ENCODE assay signal across 1 cellular context in genomic region chr7:1425292-1426136, GRCh38.
TF ChIP-seq lines count a peak whose summit lies in the region.

No MANE protein-coding gene starts in this region.

TF ChIP-seq in HepG2, 621 proteins besides CTCF, POLR2A, EP300 and RAD21 (continued from another document and continues in another):
- TF ChIP-seq ZNF503 (CRISPR knock-in tag; IDR thresholded peaks at IDR 0.05): no peak
- TF ChIP-seq, protein P1, sequence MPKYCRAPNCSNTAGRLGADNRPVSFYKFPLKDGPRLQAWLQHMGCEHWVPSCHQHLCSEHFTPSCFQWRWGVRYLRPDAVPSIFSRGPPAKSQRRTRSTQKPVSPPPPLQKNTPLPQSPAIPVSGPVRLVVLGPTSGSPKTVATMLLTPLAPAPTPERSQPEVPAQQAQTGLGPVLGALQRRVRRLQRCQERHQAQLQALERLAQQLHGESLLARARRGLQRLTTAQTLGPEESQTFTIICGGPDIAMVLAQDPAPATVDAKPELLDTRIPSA (CRISPR knock-in tag; IDR thresholded peaks at IDR 0.05; ENCODE audit: borderline replicate concordance): no peak
- no peak for TF ChIP-seq KLF9 (CRISPR knock-in tag; IDR thresholded peaks at IDR 0.05; ENCODE audit: low read depth)
- peak; percentile 91 for TF ChIP-seq HCFC1 (IDR thresholded peaks at IDR 0.05; ENCODE audit: low read depth, low read length)
- peak; percentile 36; the same call in 1 of the 2 replicates for TF ChIP-seq SALL1 (CRISPR knock-in tag; IDR thresholded peaks at IDR 0.05)
- 0 out of 2 replicates have a peak, but pooled peaks have one; percentile 13 for TF ChIP-seq ZBTB21 (CRISPR knock-in tag; IDR thresholded peaks at IDR 0.05)
- TF ChIP-seq ZNF337 (CRISPR knock-in tag; IDR thresholded peaks at IDR 0.05; ENCODE audit: borderline replicate concordance, low read depth): no peak
- TF ChIP-seq, protein P2, sequence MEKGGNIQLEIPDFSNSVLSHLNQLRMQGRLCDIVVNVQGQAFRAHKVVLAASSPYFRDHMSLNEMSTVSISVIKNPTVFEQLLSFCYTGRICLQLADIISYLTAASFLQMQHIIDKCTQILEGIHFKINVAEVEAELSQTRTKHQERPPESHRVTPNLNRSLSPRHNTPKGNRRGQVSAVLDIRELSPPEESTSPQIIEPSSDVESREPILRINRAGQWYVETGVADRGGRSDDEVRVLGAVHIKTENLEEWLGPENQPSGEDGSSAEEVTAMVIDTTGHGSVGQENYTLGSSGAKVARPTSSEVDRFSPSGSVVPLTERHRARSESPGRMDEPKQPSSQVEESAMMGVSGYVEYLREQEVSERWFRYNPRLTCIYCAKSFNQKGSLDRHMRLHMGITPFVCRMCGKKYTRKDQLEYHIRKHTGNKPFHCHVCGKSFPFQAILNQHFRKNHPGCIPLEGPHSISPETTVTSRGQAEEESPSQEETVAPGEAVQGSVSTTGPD (CRISPR knock-in tag; IDR thresholded peaks at IDR 0.05): no peak
- no peak for TF ChIP-seq ZNF430 (CRISPR knock-in tag; IDR thresholded peaks at IDR 0.05)
- TF ChIP-seq ARNTL (CRISPR knock-in tag; IDR thresholded peaks at IDR 0.05): no peak
- TF ChIP-seq NFRKB (IDR thresholded peaks at IDR 0.05): no peak
- no peak for TF ChIP-seq ZNF784 (CRISPR knock-in tag; IDR thresholded peaks at IDR 0.05; ENCODE audit: borderline replicate concordance)
- TF ChIP-seq, protein P3, sequence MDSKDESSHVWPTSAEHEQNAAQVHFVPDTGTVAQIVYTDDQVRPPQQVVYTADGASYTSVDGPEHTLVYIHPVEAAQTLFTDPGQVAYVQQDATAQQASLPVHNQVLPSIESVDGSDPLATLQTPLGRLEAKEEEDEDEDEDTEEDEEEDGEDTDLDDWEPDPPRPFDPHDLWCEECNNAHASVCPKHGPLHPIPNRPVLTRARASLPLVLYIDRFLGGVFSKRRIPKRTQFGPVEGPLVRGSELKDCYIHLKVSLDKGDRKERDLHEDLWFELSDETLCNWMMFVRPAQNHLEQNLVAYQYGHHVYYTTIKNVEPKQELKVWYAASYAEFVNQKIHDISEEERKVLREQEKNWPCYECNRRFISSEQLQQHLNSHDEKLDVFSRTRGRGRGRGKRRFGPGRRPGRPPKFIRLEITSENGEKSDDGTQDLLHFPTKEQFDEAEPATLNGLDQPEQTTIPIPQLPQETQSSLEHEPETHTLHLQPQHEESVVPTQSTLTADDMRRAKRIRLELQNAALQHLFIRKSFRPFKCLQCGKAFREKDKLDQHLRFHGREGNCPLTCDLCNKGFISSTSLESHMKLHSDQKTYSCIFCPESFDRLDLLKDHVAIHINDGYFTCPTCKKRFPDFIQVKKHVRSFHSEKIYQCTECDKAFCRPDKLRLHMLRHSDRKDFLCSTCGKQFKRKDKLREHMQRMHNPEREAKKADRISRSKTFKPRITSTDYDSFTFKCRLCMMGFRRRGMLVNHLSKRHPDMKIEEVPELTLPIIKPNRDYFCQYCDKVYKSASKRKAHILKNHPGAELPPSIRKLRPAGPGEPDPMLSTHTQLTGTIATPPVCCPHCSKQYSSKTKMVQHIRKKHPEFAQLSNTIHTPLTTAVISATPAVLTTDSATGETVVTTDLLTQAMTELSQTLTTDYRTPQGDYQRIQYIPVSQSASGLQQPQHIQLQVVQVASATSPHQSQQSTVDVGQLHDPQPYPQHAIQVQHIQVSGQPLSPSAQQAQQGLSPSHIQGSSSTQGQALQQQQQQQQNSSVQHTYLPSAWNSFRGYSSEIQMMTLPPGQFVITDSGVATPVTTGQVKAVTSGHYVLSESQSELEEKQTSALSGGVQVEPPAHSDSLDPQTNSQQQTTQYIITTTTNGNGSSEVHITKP (CRISPR knock-in tag; IDR thresholded peaks at IDR 0.05; ENCODE audit: low read depth): peak; percentile 78; the same call in 1 of the 2 replicates
- TF ChIP-seq, protein P4, sequence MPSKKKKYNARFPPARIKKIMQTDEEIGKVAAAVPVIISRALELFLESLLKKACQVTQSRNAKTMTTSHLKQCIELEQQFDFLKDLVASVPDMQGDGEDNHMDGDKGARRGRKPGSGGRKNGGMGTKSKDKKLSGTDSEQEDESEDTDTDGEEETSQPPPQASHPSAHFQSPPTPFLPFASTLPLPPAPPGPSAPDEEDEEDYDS (CRISPR knock-in tag; IDR thresholded peaks at IDR 0.05): no peak
- TF ChIP-seq, protein P5, sequence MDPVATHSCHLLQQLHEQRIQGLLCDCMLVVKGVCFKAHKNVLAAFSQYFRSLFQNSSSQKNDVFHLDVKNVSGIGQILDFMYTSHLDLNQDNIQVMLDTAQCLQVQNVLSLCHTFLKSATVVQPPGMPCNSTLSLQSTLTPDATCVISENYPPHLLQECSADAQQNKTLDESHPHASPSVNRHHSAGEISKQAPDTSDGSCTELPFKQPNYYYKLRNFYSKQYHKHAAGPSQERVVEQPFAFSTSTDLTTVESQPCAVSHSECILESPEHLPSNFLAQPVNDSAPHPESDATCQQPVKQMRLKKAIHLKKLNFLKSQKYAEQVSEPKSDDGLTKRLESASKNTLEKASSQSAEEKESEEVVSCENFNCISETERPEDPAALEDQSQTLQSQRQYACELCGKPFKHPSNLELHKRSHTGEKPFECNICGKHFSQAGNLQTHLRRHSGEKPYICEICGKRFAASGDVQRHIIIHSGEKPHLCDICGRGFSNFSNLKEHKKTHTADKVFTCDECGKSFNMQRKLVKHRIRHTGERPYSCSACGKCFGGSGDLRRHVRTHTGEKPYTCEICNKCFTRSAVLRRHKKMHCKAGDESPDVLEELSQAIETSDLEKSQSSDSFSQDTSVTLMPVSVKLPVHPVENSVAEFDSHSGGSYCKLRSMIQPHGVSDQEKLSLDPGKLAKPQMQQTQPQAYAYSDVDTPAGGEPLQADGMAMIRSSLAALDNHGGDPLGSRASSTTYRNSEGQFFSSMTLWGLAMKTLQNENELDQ (CRISPR knock-in tag; IDR thresholded peaks at IDR 0.05; ENCODE audit: borderline replicate concordance): no peak
- TF ChIP-seq REL (CRISPR knock-in tag; conservative IDR thresholded peaks at IDR 0.05): no peak
- no peak for TF ChIP-seq BHLHE40 (IDR thresholded peaks at IDR 0.05; ENCODE audit: low read length)
- TF ChIP-seq, protein P6, sequence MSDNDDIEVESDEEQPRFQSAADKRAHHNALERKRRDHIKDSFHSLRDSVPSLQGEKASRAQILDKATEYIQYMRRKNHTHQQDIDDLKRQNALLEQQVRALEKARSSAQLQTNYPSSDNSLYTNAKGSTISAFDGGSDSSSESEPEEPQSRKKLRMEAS (IDR thresholded peaks at IDR 0.05): peak; percentile 41; the same call in 1 of the 2 replicates
- no peak for TF ChIP-seq ZBTB1 (CRISPR knock-in tag; IDR thresholded peaks at IDR 0.05; ENCODE audit: borderline replicate concordance)
- TF ChIP-seq BRF2 (CRISPR knock-in tag; IDR thresholded peaks at IDR 0.05): no peak
- no peak for TF ChIP-seq SRSF9 (IDR thresholded peaks at IDR 0.05; ENCODE audit: borderline replicate concordance, insufficient read depth, low read depth, low read length, poor library complexity, severe bottlenecking)
- TF ChIP-seq ZNF549 (CRISPR knock-in tag; IDR thresholded peaks at IDR 0.05): no peak
- TF ChIP-seq CHD2 (IDR thresholded peaks at IDR 0.05; ENCODE audit: low read depth, low read length): no peak
- no peak for TF ChIP-seq GZF1 (CRISPR knock-in tag; IDR thresholded peaks at IDR 0.05)
- TF ChIP-seq STAG1 (CRISPR knock-in tag; IDR thresholded peaks at IDR 0.05): no peak
- no peak for TF ChIP-seq ZNF251 (CRISPR knock-in tag; IDR thresholded peaks at IDR 0.05)
- TF ChIP-seq MIXL1 (CRISPR knock-in tag; IDR thresholded peaks at IDR 0.05): no peak
- no peak for TF ChIP-seq NFKBIZ (CRISPR knock-in tag; IDR thresholded peaks at IDR 0.05)
- no peak for TF ChIP-seq DMAP1 (CRISPR knock-in tag; IDR thresholded peaks at IDR 0.05)
- TF ChIP-seq, protein P7, sequence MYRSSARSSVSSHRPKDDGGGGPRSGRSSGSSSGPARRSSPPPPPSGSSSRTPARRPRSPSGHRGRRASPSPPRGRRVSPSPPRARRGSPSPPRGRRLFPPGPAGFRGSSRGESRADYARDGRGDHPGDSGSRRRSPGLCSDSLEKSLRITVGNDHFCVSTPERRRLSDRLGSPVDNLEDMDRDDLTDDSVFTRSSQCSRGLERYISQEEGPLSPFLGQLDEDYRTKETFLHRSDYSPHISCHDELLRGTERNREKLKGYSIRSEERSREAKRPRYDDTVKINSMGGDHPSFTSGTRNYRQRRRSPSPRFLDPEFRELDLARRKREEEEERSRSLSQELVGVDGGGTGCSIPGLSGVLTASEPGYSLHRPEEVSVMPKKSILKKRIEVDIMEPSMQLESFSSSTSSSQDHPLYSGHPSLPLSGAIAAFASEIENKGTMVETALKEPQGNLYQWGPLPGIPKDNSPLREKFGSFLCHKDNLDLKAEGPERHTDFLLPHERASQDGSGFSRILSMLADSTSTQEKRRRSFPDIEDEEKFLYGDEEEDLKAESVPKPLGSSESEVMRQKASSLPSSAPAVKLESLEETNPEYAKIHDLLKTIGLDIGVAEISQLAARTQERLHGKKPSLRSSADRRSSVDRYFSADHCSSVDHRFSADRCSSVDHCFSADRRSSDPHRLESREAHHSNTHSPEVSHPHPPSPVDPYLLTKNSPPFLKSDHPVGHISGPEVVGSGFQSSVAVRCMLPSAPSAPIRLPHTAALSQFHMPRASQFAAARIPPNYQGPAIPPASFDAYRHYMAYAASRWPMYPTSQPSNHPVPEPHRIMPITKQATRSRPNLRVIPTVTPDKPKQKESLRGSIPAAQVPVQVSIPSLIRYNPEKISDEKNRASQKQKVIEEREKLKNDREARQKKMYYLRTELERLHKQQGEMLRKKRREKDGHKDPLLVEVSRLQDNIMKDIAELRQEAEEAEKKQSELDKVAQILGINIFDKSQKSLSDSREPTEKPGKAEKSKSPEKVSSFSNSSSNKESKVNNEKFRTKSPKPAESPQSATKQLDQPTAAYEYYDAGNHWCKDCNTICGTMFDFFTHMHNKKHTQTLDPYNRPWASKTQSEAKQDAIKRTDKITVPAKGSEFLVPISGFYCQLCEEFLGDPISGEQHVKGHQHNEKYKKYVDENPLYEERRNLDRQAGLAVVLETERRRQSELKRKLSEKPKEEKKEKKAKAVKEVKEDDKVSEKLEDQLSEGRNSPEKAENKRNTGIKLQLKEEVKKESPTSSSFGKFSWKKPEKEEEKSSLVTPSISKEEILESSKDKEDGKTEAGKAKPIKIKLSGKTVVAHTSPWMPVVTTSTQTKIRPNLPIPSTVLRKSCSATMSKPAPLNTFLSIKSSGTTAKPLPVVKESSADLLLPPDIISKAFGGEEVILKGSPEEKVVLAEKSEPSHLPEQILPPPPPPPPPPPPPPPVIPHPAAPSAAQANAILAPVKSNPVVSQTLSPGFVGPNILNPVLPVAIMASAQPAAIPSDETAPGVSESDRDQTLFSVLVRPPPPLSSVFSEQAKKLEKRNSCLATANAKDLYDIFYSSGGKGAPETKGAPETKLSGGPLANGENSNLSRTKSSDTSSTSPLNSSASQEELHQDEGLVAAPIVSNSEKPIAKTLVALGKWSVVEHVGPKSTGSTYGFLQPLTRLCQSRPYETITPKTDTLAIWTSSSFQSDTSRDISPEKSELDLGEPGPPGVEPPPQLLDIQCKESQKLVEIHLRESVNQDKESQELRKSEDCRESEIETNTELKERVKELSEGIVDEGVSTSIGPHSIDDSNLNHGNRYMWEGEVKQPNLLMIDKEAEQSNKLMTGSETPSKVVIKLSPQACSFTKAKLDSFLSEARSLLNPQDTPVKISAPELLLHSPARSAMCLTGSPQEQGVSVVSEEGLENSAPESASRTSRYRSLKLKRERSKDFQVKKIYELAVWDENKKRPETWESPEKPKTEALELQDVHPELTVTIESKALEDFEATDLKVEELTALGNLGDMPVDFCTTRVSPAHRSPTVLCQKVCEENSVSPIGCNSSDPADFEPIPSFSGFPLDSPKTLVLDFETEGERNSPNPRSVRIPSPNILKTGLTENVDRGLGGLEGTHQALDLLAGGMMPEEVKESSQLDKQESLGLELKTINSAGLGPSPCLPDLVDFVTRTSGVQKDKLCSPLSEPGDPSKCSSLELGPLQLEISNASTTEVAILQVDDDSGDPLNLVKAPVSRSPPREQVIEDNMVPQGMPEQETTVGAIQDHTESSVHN (CRISPR knock-in tag; IDR thresholded peaks at IDR 0.05): no peak
- peak; percentile 33; the same call in 1 of the 2 replicates for TF ChIP-seq MXD1 (CRISPR knock-in tag; IDR thresholded peaks at IDR 0.05)
- TF ChIP-seq KAT8 (CRISPR knock-in tag; IDR thresholded peaks at IDR 0.05): 0 out of 2 replicates have a peak, but pooled peaks have one; percentile 37
- TF ChIP-seq, protein P8, sequence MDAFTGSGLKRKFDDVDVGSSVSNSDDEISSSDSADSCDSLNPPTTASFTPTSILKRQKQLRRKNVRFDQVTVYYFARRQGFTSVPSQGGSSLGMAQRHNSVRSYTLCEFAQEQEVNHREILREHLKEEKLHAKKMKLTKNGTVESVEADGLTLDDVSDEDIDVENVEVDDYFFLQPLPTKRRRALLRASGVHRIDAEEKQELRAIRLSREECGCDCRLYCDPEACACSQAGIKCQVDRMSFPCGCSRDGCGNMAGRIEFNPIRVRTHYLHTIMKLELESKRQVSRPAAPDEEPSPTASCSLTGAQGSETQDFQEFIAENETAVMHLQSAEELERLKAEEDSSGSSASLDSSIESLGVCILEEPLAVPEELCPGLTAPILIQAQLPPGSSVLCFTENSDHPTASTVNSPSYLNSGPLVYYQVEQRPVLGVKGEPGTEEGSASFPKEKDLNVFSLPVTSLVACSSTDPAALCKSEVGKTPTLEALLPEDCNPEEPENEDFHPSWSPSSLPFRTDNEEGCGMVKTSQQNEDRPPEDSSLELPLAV (CRISPR knock-in tag; conservative IDR thresholded peaks at IDR 0.05; ENCODE audit: low read depth): no peak
